ENCODE assay signal across 1 cellular context in the genomic region with DNA sequence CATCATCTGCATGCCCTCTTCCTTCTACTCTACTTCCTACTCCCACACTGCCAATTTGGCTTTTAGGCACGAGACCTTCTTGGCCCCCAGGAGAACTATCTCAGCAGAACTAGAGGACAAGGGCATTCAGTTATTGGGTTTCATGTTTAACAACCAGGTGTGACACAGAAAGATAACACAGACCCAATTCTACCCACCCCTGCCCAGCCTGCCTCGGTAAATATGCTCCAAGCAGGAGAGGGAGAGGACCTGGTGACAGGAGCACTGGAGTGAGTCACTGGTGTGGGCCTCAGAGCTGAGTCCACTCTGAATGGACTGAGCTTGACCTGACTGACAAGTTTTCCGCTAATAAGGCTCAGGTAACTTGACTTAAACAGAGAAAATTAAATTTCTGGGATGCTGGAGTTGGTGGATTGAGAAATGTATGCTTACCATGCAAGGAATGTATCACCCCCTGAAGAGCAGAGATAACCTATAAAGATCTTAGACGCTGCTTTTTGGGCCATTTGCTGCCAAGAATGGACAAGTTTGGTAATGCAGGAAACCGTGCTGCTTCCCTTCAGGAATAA.
TF ChIP-seq lines count a peak whose summit lies in the region.

No MANE protein-coding gene starts in this region.

TF ChIP-seq in HepG2, 621 proteins besides CTCF, POLR2A, EP300 and RAD21 (continued from another document):
- TF ChIP-seq HMGA1 (CRISPR knock-in tag; conservative IDR thresholded peaks at IDR 0.05) = no peak
- TF ChIP-seq PPARG (CRISPR knock-in tag; conservative IDR thresholded peaks at IDR 0.05) = no peak
- TF ChIP-seq ZNF678 (CRISPR knock-in tag; IDR thresholded peaks at IDR 0.05) = no peak
- TF ChIP-seq, protein P1, sequence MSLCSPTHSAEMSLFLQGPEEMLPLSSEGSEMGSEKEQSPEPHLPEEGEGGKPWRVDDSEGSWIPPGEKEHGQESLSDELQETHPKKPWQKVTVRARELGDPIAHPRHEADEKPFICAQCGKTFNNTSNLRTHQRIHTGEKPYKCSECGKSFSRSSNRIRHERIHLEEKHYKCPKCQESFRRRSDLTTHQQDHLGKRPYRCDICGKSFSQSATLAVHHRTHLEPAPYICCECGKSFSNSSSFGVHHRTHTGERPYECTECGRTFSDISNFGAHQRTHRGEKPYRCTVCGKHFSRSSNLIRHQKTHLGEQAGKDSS (CRISPR knock-in tag; IDR thresholded peaks at IDR 0.05; ENCODE audit: borderline replicate concordance, low read depth) = peak; percentile 100
- TF ChIP-seq ZNF746 (CRISPR knock-in tag; IDR thresholded peaks at IDR 0.05) = no peak
- 0 out of 2 replicates have a peak, but pooled peaks have one; percentile 18 for TF ChIP-seq HOMEZ (CRISPR knock-in tag; IDR thresholded peaks at IDR 0.05; ENCODE audit: low read depth)
- no peak for TF ChIP-seq ZNF589 (CRISPR knock-in tag; conservative IDR thresholded peaks at IDR 0.05)
- TF ChIP-seq ZNF614 (CRISPR knock-in tag; IDR thresholded peaks at IDR 0.05; ENCODE audit: borderline replicate concordance) = no peak
- TF ChIP-seq, protein P2, sequence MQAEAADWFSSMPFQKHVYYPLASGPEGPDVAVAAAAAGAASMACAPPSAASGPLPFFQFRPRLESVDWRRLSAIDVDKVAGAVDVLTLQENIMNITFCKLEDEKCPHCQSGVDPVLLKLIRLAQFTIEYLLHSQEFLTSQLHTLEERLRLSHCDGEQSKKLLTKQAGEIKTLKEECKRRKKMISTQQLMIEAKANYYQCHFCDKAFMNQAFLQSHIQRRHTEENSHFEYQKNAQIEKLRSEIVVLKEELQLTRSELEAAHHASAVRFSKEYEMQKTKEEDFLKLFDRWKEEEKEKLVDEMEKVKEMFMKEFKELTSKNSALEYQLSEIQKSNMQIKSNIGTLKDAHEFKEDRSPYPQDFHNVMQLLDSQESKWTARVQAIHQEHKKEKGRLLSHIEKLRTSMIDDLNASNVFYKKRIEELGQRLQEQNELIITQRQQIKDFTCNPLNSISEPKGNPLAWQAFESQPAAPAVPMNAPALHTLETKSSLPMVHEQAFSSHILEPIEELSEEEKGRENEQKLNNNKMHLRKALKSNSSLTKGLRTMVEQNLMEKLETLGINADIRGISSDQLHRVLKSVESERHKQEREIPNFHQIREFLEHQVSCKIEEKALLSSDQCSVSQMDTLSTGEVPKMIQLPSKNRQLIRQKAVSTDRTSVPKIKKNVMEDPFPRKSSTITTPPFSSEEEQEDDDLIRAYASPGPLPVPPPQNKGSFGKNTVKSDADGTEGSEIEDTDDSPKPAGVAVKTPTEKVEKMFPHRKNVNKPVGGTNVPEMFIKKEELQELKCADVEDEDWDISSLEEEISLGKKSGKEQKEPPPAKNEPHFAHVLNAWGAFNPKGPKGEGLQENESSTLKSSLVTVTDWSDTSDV (CRISPR knock-in tag; IDR thresholded peaks at IDR 0.05) = no peak
- TF ChIP-seq SMARCE1 (IDR thresholded peaks at IDR 0.05; ENCODE audit: borderline replicate concordance) = no peak
- no peak for TF ChIP-seq ZSCAN30 (CRISPR knock-in tag; IDR thresholded peaks at IDR 0.05)
- TF ChIP-seq STAT5B (CRISPR knock-in tag; IDR thresholded peaks at IDR 0.05) = no peak
- TF ChIP-seq TCF12 (IDR thresholded peaks at IDR 0.05) = no peak
- no peak for TF ChIP-seq TCF12 (CRISPR knock-in tag; IDR thresholded peaks at IDR 0.05)
- TF ChIP-seq ZNF790 (CRISPR knock-in tag; IDR thresholded peaks at IDR 0.05; ENCODE audit: borderline replicate concordance) = no peak
- no peak for TF ChIP-seq JDP2 (CRISPR knock-in tag; IDR thresholded peaks at IDR 0.05; ENCODE audit: borderline replicate concordance)
- TF ChIP-seq ZNF776 (CRISPR knock-in tag; IDR thresholded peaks at IDR 0.05) = no peak
- TF ChIP-seq ZNF260 (CRISPR knock-in tag; IDR thresholded peaks at IDR 0.05; ENCODE audit: borderline replicate concordance, low read depth) = no peak
- no peak for TF ChIP-seq CAMTA2 (CRISPR knock-in tag; IDR thresholded peaks at IDR 0.05; ENCODE audit: borderline replicate concordance)
- TF ChIP-seq ZMYM4 (CRISPR knock-in tag; IDR thresholded peaks at IDR 0.05) = 0 out of 2 replicates have a peak, but pooled peaks have one; percentile 30
